ENCODE assay signal across 8 cellular contexts in the genomic region with DNA sequence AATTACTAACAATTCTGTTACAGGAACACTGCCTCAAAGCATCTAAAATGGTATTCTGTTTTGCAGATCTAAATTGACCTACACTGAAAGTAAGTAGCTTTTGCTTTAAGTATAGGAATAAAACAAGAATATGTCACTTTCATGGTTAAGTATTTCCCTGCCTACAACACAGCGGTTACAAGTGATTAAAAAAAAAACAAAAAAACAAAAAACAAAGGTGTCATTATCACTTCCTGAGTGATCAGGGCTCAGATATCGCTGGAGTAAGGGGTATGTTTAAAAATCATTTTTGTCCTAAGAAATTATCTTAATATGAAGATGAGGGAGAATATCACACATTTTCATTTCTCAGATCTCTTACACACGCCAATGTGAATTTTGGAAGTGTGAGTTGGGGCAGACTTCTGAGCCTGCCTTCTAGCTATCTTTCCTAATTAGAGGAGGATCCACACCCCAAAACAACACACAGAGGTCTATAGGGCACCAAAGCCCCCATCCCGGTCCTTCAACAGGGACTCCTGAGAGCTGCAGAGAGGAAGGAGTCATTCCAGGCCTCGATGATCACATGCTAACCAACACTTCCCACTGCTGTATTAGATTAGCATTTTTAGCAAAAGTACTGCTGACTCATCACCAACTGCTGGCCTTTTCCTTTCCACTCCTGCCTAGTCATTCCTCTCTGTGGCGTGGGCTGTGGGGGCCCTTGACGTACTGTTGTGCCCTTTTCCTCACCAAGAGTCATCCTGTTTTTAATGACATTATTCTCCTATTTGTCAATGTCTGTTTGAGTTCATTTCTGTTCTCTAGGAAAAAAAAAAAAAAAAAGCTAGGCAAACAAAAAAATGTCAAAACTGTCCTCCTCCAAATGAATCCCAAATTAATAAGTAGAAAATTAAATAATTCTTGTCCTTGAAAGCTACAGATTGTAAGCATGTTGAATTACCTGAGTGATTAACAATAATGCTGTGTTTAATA. TPM values are rescaled to one million over a fixed set of nuclear protein-coding genes. Genes with fewer than 3 reads are reported as not detected.
DNase-seq lines count a peak whose midpoint lies in the region; ATAC-seq, FAIRE-seq and TF ChIP-seq lines count a peak whose summit lies in the region.

No MANE protein-coding gene starts in this region.

- no peak overlapping the region for H3K27ac ChIP-seq in WERI-Rb-1

- H3K36me3 Mint-ChIP-seq in activated T-cell treated with anti-CD3 and anti-CD28 coated beads, Interleukin-2, amount 50 U/mL, for 24 hours (ENCODE audit: low read depth), result peaks cover 5% of the 10 kb centered on the region

- H3K27me3 Mint-ChIP-seq in activated T-cell treated with anti-CD3 and anti-CD28 coated beads, Interleukin-2, amount 50 U/mL, for 24 hours, result no peaks in the 10 kb centered on the region

- FAIRE-seq in HTR-8/SVneo (lab: Jason Lieb, UNC), result peak; percentile 82

- no peaks in the 10 kb centered on the region for H3K9me3 ChIP-seq in WERI-Rb-1 (ENCODE audit: severe bottlenecking)

- peak overlapping the region; percentile 39 for H3K4me3 Mint-ChIP-seq in activated T-cell treated with anti-CD3 and anti-CD28 coated beads, Interleukin-2, amount 50 U/mL, for 24 hours

- intact Hi-C loops in posterior vena cava (cut with DNase I), result no loop called here

- no peak for TF ChIP-seq CTCF in WERI-Rb-1 (IDR thresholded peaks at IDR 0.05; ENCODE audit: low read depth, low read length)

- no peaks in the 10 kb centered on the region for H3K36me3 ChIP-seq in WERI-Rb-1

- peak overlapping the region; percentile 92 for H3K27ac Mint-ChIP-seq in activated T-cell treated with anti-CD3 and anti-CD28 coated beads, Interleukin-2, amount 50 U/mL, for 24 hours

- no peak overlapping the region for H3K4me3 ChIP-seq in WERI-Rb-1 (ENCODE audit: low read depth, low read length)

- peak; percentile 95 for ATAC-seq in GM21360 (IDR thresholded peaks at IDR 0.05; ENCODE audit: unreplicated experiment)

- H3K27me3 ChIP-seq in WERI-Rb-1 (ENCODE audit: insufficient read depth, low read depth, severe bottlenecking), result no peaks in the 10 kb centered on the region

- peaks cover 23% of the 10 kb centered on the region for H3K4me1 Mint-ChIP-seq in activated T-cell treated with anti-CD3 and anti-CD28 coated beads, Interleukin-2, amount 50 U/mL, for 24 hours (ENCODE audit: low read depth)

- DNase-seq in C1 segment of cervical spinal cord (lab: John Stamatoyannopoulos, UW) (peak in 11 of 14 donors; percentile 18 to 80 (median 49)), HTR-8/SVneo (ENCODE audit: insufficient read length, low spot score) (peak; percentile 74), foreskin melanocyte (peak; percentile 76), posterior vena cava (ENCODE audit: low spot score) (peak; percentile 93), WERI-Rb-1 (no peak), cortex of kidney (lab: John Stamatoyannopoulos, UW) (no peak)
- peak; percentile 72 for DNase-seq in activated T-cell treated with anti-CD3 and anti-CD28 coated beads, Interleukin-2, amount 50 U/mL, for 24 hours

- peaks cover 14% of the 10 kb centered on the region for H3K9me3 Mint-ChIP-seq in activated T-cell treated with anti-CD3 and anti-CD28 coated beads, Interleukin-2, amount 50 U/mL, for 24 hours

RNA-seq across cellular contexts. Expression of a gene that starts 31.2 kb away (rescaled TPM):
- 10 to 100 TPM in 1 of 2 donors, 1 to 10 TPM in 1; 7.2 to 14.4 TPM for total RNA-seq in posterior vena cava

Comparison
In these comparisons a context has a peak if more than half of its experiments do, and no peak if none do; other contexts are left out.
1. DNase-seq: peak in C1 segment of cervical spinal cord (11 of 14), HTR-8/SVneo (single experiment), activated T-cell treated with anti-CD3 and anti-CD28 coated beads, Interleukin-2, amount 50 U/mL, for 24 hours (single experiment), foreskin melanocyte (single experiment) and posterior vena cava (single experiment); none in WERI-Rb-1 (single experiment) and cortex of kidney (single experiment).